Comparison of ENCODE assay signal across 1 cellular context in genomic region chr2:229269986-229270385, GRCh38.
TF ChIP-seq lines count a peak whose summit lies in the region.

No MANE protein-coding gene starts in this region.

TF ChIP-seq in GM23338, 12 proteins besides CTCF, POLR2A, EP300 and RAD21 (continued from another document):
- no peak for TF ChIP-seq NANOG (IDR thresholded peaks at IDR 0.05; ENCODE audit: borderline replicate concordance)
TF ChIP-seq in GM23338: peak in this region for 0.
